10 cellular contexts compared by ENCODE assay signal in genomic region chr6:30156262-30156599, GRCh38. TPM values are rescaled to one million over a fixed set of nuclear protein-coding genes. Genes with fewer than 3 reads are reported as not detected.
DNase-seq lines count a peak whose midpoint lies in the region; ATAC-seq and TF ChIP-seq lines count a peak whose summit lies in the region.
"Had no signal": no experiment of that assay in that cellular context is flagged by ENCODE, and none has a peak within 500 bp of the region (broad histone marks: within the 10 kb centered on the region; RNA-seq: fewer than 3 reads in every experiment).

No MANE protein-coding gene starts in this region.

- DNase-seq in ELR (ENCODE audit: low read depth) (peak; percentile 55), OCI-M1 (lab: John Stamatoyannopoulos, UW) (peak; percentile 75), myocyte (ENCODE audit: low read depth) (peak; percentile 45), GM13977 (ENCODE audit: low spot score) (no peak), NCI-H2081 treated with DMSO at 0.1 percent for 48 hours (lab: John Stamatoyannopoulos, UW) (no peak)
- DNase-seq: T-helper 9 cell had no signal

- in situ Hi-C loops in GM13977 (cut with MboI; ENCODE audit: low pct_unique_long_range_greater_than_20kb, low sequenced_read_pairs, unreplicated experiment) = no loop called here

- ATAC-seq in esophagus mucosa (peak; percentile 86), GM18498 (IDR thresholded peaks at IDR 0.05; ENCODE audit: unreplicated experiment) (no peak), GM21825 (IDR thresholded peaks at IDR 0.05; ENCODE audit: unreplicated experiment) (no peak)

- TF ChIP-seq CTCF in GM13977 (IDR thresholded peaks at IDR 0.05; ENCODE audit: extremely low read depth, insufficient read depth, missing control alignments) = no peak

RNA-seq across cellular contexts. Expression of gene TRIM10, which starts 4.8 kb away (rescaled TPM):
- total RNA-seq in esophagus mucosa (not detected), myocyte (not detected in 2 replicates)
- polyA plus RNA-seq in myocyte (2012) = not detected

RNA-seq across cellular contexts. Expression of gene TRIM15, which starts 7.1 kb away (rescaled TPM):
- total RNA-seq in esophagus mucosa (not detected), myocyte (not detected in 2 replicates)
- polyA plus RNA-seq in myocyte (2012) = not detected

RNA-seq across cellular contexts. Expression of gene TRIM40, which starts 20.3 kb away (rescaled TPM):
- not detected for total RNA-seq in esophagus mucosa
- not detected in 2 replicates for total RNA-seq in myocyte
- polyA plus RNA-seq in myocyte (2012) = not detected
- total RNA-seq: upper lobe of left lung had no signal

RNA-seq across cellular contexts. Expression of gene TRIM31, which starts 43.3 kb away (rescaled TPM):
- 0.20 TPM for total RNA-seq in esophagus mucosa
- not detected in 2 replicates for total RNA-seq in myocyte
- not detected for polyA plus RNA-seq in myocyte (2012)

RNA-seq across cellular contexts. Expression of gene TRIM26, which starts 57.0 kb away (rescaled TPM):
- total RNA-seq in esophagus mucosa (48.3 TPM), myocyte (13.7 and 22.4 TPM in 2 replicates)
- polyA plus RNA-seq in myocyte (2012) = 26.9 TPM

Comparison
In these comparisons a context has a peak if more than half of its experiments do, and no peak if none do; other contexts are left out.
1. DNase-seq: peak in ELR (single experiment), OCI-M1 (single experiment) and myocyte (single experiment); none in GM13977 (single experiment) and NCI-H2081 treated with DMSO at 0.1 percent for 48 hours (single experiment).